Comparison of ENCODE assay signal across 12 cellular contexts in the genomic region with DNA sequence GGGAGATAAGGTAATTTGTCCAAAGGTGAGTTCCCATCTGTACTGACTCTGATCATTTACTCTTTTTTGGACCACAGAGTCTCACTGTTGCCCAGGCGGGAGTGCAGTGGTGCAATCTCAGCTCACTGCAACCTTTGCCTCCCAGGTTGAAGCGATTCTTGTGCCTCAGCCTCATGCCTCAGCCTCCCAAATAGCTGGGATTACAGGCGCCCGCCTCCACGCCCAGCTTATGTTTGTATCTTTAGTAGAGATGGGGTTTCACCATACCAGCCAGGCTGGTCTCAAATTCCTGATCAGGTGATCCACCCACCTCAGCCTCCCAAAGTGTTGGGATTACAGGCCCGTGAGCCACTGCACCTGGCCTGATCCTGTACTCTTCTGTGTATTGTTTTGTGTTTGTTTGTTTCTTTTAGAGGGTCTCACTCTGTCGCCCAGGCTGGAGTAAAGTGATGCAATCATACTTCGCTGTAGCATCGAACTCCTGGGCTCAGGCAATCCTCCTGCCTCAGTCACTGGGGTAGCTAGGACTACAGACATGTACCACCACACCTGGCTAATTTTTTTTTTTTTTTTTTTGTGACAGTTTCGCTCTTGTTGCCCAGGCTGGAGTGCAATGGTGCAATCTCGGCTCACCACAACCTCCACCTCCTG. TPM values are rescaled to one million over a fixed set of nuclear protein-coding genes. Genes with fewer than 3 reads are reported as not detected.
DNase-seq lines count a peak whose midpoint lies in the region; ATAC-seq and TF ChIP-seq lines count a peak whose summit lies in the region.
"Had no signal": no experiment of that assay in that cellular context is flagged by ENCODE, and none has a peak within 500 bp of the region (broad histone marks: within the 10 kb centered on the region; RNA-seq: fewer than 3 reads in every experiment).

No MANE protein-coding gene starts in this region.

- H3K4me3 Mint-ChIP-seq in T-helper 2 cell treated with Interferon-gamma antibody and Interleukin-4, amounts not matched to agents 5 μg/mL and 100 μg/mL, for 36 hours, result peak overlapping the region; percentile 30
- H3K4me3 Mint-ChIP-seq in activated naive CD8-positive, alpha-beta T cell treated with anti-CD3 and anti-CD28 coated beads for 36 hours, result peak overlapping the region; percentile 99
- H3K4me3 Mint-ChIP-seq in neural crest cell, result peak overlapping the region; percentile 98

- peaks cover 66% of the 10 kb centered on the region for H3K36me3 Mint-ChIP-seq in T-helper 2 cell treated with Interferon-gamma antibody and Interleukin-4, amounts not matched to agents 5 μg/mL and 100 μg/mL, for 36 hours (ENCODE audit: low read depth)
- peaks cover 82% of the 10 kb centered on the region for H3K36me3 Mint-ChIP-seq in activated naive CD8-positive, alpha-beta T cell treated with anti-CD3 and anti-CD28 coated beads for 36 hours
- H3K36me3 Mint-ChIP-seq in neural crest cell (ENCODE audit: low read depth), result peaks cover 15% of the 10 kb centered on the region

- DNase-seq in T-helper 2 cell treated with Interferon-gamma antibody and Interleukin-4, amounts not matched to agents 5 μg/mL and 100 μg/mL, for 36 hours (ENCODE audit: low spot score), result no peak
- no peak for DNase-seq in T-helper 2 cell
- no peak for DNase-seq in activated naive CD8-positive, alpha-beta T cell treated with anti-CD3 and anti-CD28 coated beads for 36 hours
- DNase-seq in neural crest cell (ENCODE audit: low read depth, low spot score), result no peak
- no peak for DNase-seq in NCI-H226
- DNase-seq in epidermal melanocyte (ENCODE audit: insufficient read length, low spot score), result no peak
- DNase-seq: left colon, transverse colon had no signal

- TF ChIP-seq CTCF in KMS-11 (conservative IDR thresholded peaks at IDR 0.05; ENCODE audit: low read depth, low read length), result no peak
- no peak for TF ChIP-seq CTCF in neural crest cell (conservative IDR thresholded peaks at IDR 0.05)

- H3K9ac ChIP-seq in KMS-11, result no peak overlapping the region

- H3K27ac ChIP-seq in KMS-11, result no peak overlapping the region
- H3K27ac ChIP-seq: skin epidermis, transverse colon had no signal

- H2AFZ ChIP-seq in KMS-11 (ENCODE audit: low read depth), result no peak overlapping the region

- peaks cover 64% of the 10 kb centered on the region for H3K79me2 ChIP-seq in KMS-11 (ENCODE audit: insufficient read depth, low read depth)

- H3K4me2 ChIP-seq in KMS-11, result peak overlapping the region; percentile 63

- peaks cover 31% of the 10 kb centered on the region for H3K4me1 Mint-ChIP-seq in T-helper 2 cell treated with Interferon-gamma antibody and Interleukin-4, amounts not matched to agents 5 μg/mL and 100 μg/mL, for 36 hours (ENCODE audit: low read depth)
- H3K4me1 Mint-ChIP-seq in activated naive CD8-positive, alpha-beta T cell treated with anti-CD3 and anti-CD28 coated beads for 36 hours, result peaks cover 63% of the 10 kb centered on the region
- H3K4me1 Mint-ChIP-seq in neural crest cell, result peaks cover 26% of the 10 kb centered on the region

- no peak overlapping the region for H3K27ac Mint-ChIP-seq in T-helper 2 cell treated with Interferon-gamma antibody and Interleukin-4, amounts not matched to agents 5 μg/mL and 100 μg/mL, for 36 hours
- peak overlapping the region; percentile 65 for H3K27ac Mint-ChIP-seq in activated naive CD8-positive, alpha-beta T cell treated with anti-CD3 and anti-CD28 coated beads for 36 hours
- no peak overlapping the region for H3K27ac Mint-ChIP-seq in neural crest cell (ENCODE audit: unreplicated experiment)

- H3K9me3 Mint-ChIP-seq in T-helper 2 cell treated with Interferon-gamma antibody and Interleukin-4, amounts not matched to agents 5 μg/mL and 100 μg/mL, for 36 hours, result no peaks in the 10 kb centered on the region
- no peaks in the 10 kb centered on the region for H3K9me3 Mint-ChIP-seq in activated naive CD8-positive, alpha-beta T cell treated with anti-CD3 and anti-CD28 coated beads for 36 hours
- H3K9me3 Mint-ChIP-seq in neural crest cell, result no peaks in the 10 kb centered on the region

- H3K36me3 ChIP-seq in KMS-11 (ENCODE audit: insufficient read depth), result peaks cover 25% of the 10 kb centered on the region; the same call in 1 of the 2 replicates

- H3K4me1 ChIP-seq in KMS-11 (ENCODE audit: low read depth, poor library complexity, severe bottlenecking), result peaks cover 53% of the 10 kb centered on the region

- H4K20me1 ChIP-seq in KMS-11 (ENCODE audit: insufficient read depth), result peaks cover 35% of the 10 kb centered on the region

- H3K4me3 ChIP-seq in KMS-11 (IDR thresholded peaks at IDR 0.05; ENCODE audit: insufficient read depth, low read depth, low read length), result no peak overlapping the region
- H3K4me3 ChIP-seq: transverse colon had no signal

- no peak for ATAC-seq in esophagus mucosa
- ATAC-seq: left colon, Panc1 had no signal

- H3K27me3 ChIP-seq in KMS-11 (ENCODE audit: insufficient read depth, low read depth), result no peaks in the 10 kb centered on the region
- H3K27me3 ChIP-seq: transverse colon had no signal

- no peaks in the 10 kb centered on the region for H3K27me3 Mint-ChIP-seq in T-helper 2 cell treated with Interferon-gamma antibody and Interleukin-4, amounts not matched to agents 5 μg/mL and 100 μg/mL, for 36 hours (ENCODE audit: low read depth)
- H3K27me3 Mint-ChIP-seq in activated naive CD8-positive, alpha-beta T cell treated with anti-CD3 and anti-CD28 coated beads for 36 hours, result no peaks in the 10 kb centered on the region
- no peaks in the 10 kb centered on the region for H3K27me3 Mint-ChIP-seq in neural crest cell (ENCODE audit: low read depth)

RNA-seq across cellular contexts. Expression of gene NOLC1, which starts 2.4 kb away (rescaled TPM):
- 100 to 1,000 TPM; 337 to 346 TPM for total RNA-seq in activated naive CD8-positive, alpha-beta T cell treated with anti-CD3 and anti-CD28 coated beads for 36 hours
- total RNA-seq in neural crest cell, result 111 and 116 TPM in 2 replicates
- 57.5 TPM for total RNA-seq in esophagus mucosa

RNA-seq across cellular contexts. Expression of gene PPRC1, which starts 21.8 kb away (rescaled TPM):
- 100 to 1,000 TPM; 104 to 111 TPM for total RNA-seq in activated naive CD8-positive, alpha-beta T cell treated with anti-CD3 and anti-CD28 coated beads for 36 hours
- 66.3 and 68.3 TPM in 2 replicates for total RNA-seq in neural crest cell
- 27.4 TPM for total RNA-seq in esophagus mucosa

RNA-seq across cellular contexts. Expression of gene LDB1, which starts 34.4 kb away (rescaled TPM):
- 10 to 100 TPM; 68.0 to 71.5 TPM for total RNA-seq in activated naive CD8-positive, alpha-beta T cell treated with anti-CD3 and anti-CD28 coated beads for 36 hours
- total RNA-seq in neural crest cell (122 and 127 TPM in 2 replicates), esophagus mucosa (28.9 TPM)

Comparison
In these comparisons a context has a peak if more than half of its experiments do, and no peak if none do; other contexts are left out.
1. H3K4me3 Mint-ChIP-seq: peak in every context shown above with its lines; median percentile 99 in activated naive CD8-positive, alpha-beta T cell treated with anti-CD3 and anti-CD28 coated beads for 36 hours; 98 in neural crest cell; 30 in T-helper 2 cell treated with Interferon-gamma antibody and Interleukin-4, amounts not matched to agents 5 μg/mL and 100 μg/mL, for 36 hours.